ENCODE assay signal across 9 cellular contexts in the genomic region with DNA sequence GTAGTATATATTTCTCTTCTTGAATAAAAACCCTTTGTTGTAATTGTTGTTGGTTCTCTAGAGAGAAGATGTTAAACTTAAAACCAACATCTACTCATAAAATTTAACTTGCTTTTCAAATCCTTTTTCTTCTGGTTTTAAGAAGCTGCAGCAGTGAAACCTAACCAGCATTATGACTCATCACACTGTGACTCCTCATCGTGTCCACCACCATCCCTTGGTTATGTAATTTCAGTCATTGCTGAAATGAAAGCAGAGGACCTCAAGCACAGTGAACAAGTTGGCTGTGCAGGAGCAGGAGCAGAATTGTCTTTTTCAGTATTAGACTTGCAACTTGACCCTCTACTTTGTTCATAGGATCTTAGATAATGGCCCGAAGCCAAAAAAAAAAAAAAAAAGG.
DNase-seq lines count a peak whose midpoint lies in the region; ATAC-seq, FAIRE-seq and TF ChIP-seq lines count a peak whose summit lies in the region.
"Had no signal": no experiment of that assay in that cellular context is flagged by ENCODE, and none has a peak within 500 bp of the region (broad histone marks: within the 10 kb centered on the region; RNA-seq: fewer than 3 reads in every experiment).

No MANE protein-coding gene starts in this region.

- in situ Hi-C loops in SK-MEL-5 (cut with HindIII; ENCODE audit: low pct_unique_long_range_greater_than_20kb, low sequenced_read_pairs), result no loop called here

- no peak overlapping the region for H3K27ac ChIP-seq in A549

- no peak for ATAC-seq in A549
- peak; percentile 98 for ATAC-seq in GM19023 (IDR thresholded peaks at IDR 0.05; ENCODE audit: unreplicated experiment)
- peak; percentile 98 for ATAC-seq in HG03045 (IDR thresholded peaks at IDR 0.05; ENCODE audit: unreplicated experiment)

- WGBS in A549 (ENCODE audit: missing lambda C conversion rate), result 14% methylated on average over 2 of the region's 2 CpGs

- no peaks in the 10 kb centered on the region for H3K4me1 Mint-ChIP-seq in activated T-helper 2 cell treated with anti-CD3 and anti-CD28 coated beads, Interferon-gamma antibody, Interleukin-2, Interleukin-4, amounts not matched to agents 10 μg/mL and 5 μg/mL and 100 μg/mL, durations not matched to agents 14 hours and 24 hours and 36 hours (ENCODE audit: low read depth)
- H3K4me1 Mint-ChIP-seq in mesothelial cell of epicardium, result no peaks in the 10 kb centered on the region

- peaks cover 1% of the 10 kb centered on the region for H3K27me3 Mint-ChIP-seq in activated T-helper 2 cell treated with anti-CD3 and anti-CD28 coated beads, Interferon-gamma antibody, Interleukin-2, Interleukin-4, amounts not matched to agents 10 μg/mL and 5 μg/mL and 100 μg/mL, durations not matched to agents 14 hours and 24 hours and 36 hours (ENCODE audit: low read depth)
- no peaks in the 10 kb centered on the region for H3K27me3 Mint-ChIP-seq in mesothelial cell of epicardium (ENCODE audit: low read depth)

- H3K36me3 Mint-ChIP-seq in activated T-helper 2 cell treated with anti-CD3 and anti-CD28 coated beads, Interferon-gamma antibody, Interleukin-2, Interleukin-4, amounts not matched to agents 10 μg/mL and 5 μg/mL and 100 μg/mL, durations not matched to agents 14 hours and 24 hours and 36 hours (ENCODE audit: low read depth), result no peaks in the 10 kb centered on the region
- H3K36me3 Mint-ChIP-seq in mesothelial cell of epicardium, result no peaks in the 10 kb centered on the region

- H3K4me3 ChIP-seq in A549, result no peak overlapping the region

- POLR2A ChIA-PET in A549 (lab: Yijun Ruan, JAX), result no interaction called here

- CTCF ChIA-PET in A549 (lab: Yijun Ruan, JAX), result interaction anchor here (2.0 kb wide), 1 partner anchor 12 kb away, joined by 14 read pairs; no protein-coding TSS in a partner anchor

- TF ChIP-seq CTCF in A549 (IDR thresholded peaks at IDR 0.05) (no peak), mesothelial cell of epicardium (IDR thresholded peaks at IDR 0.05; ENCODE audit: unreplicated experiment) (no peak)

- no peak overlapping the region for H3K27ac Mint-ChIP-seq in activated T-helper 2 cell treated with anti-CD3 and anti-CD28 coated beads, Interferon-gamma antibody, Interleukin-2, Interleukin-4, amounts not matched to agents 10 μg/mL and 5 μg/mL and 100 μg/mL, durations not matched to agents 14 hours and 24 hours and 36 hours
- H3K27ac Mint-ChIP-seq in mesothelial cell of epicardium, result no peak overlapping the region

- no peaks in the 10 kb centered on the region for H3K4me1 ChIP-seq in A549

- no peak for TF ChIP-seq POLR2A in A549 (IDR thresholded peaks at IDR 0.05; ENCODE audit: low read length)

- TF ChIP-seq EP300 in A549 (IDR thresholded peaks at IDR 0.05), result no peak

- no peaks in the 10 kb centered on the region for H3K9me3 ChIP-seq in A549

- peak in 1 of 2 experiments; percentile 2 for DNase-seq in A549 (ENCODE audit: low read depth in 1 of 2, low spot score in 1 of 2)
- peak; percentile 47 for DNase-seq in SK-MEL-5 (ENCODE audit: low read depth, low spot score)
- peak; percentile 67 for DNase-seq in non-pigmented ciliary epithelial cell (ENCODE audit: low read depth)
- no peak for DNase-seq in activated T-helper 2 cell treated with anti-CD3 and anti-CD28 coated beads, Interferon-gamma antibody, Interleukin-2, Interleukin-4, amounts not matched to agents 10 μg/mL and 5 μg/mL and 100 μg/mL, durations not matched to agents 14 hours and 24 hours and 36 hours (ENCODE audit: low spot score)
- no peak for DNase-seq in OCI-M2 (lab: John Stamatoyannopoulos, UW; ENCODE audit: unreplicated experiment)
- DNase-seq in mesothelial cell of epicardium (ENCODE audit: low spot score in 2 of 2, unreplicated experiment in 2 of 2), result no peak
- DNase-seq: DND-41 had no signal

- no peaks in the 10 kb centered on the region for H3K9me3 Mint-ChIP-seq in activated T-helper 2 cell treated with anti-CD3 and anti-CD28 coated beads, Interferon-gamma antibody, Interleukin-2, Interleukin-4, amounts not matched to agents 10 μg/mL and 5 μg/mL and 100 μg/mL, durations not matched to agents 14 hours and 24 hours and 36 hours
- no peaks in the 10 kb centered on the region for H3K9me3 Mint-ChIP-seq in mesothelial cell of epicardium

- TF ChIP-seq RAD21 in A549 (conservative IDR thresholded peaks at IDR 0.05 in 1 of 2, IDR thresholded peaks at IDR 0.05 in 1 of 2), result no peak

- no peak overlapping the region for H3K4me3 Mint-ChIP-seq in activated T-helper 2 cell treated with anti-CD3 and anti-CD28 coated beads, Interferon-gamma antibody, Interleukin-2, Interleukin-4, amounts not matched to agents 10 μg/mL and 5 μg/mL and 100 μg/mL, durations not matched to agents 14 hours and 24 hours and 36 hours (ENCODE audit: low read depth)
- no peak overlapping the region for H3K4me3 Mint-ChIP-seq in mesothelial cell of epicardium

- no peak for FAIRE-seq in A549 (lab: Jason Lieb, UNC)

- no peak overlapping the region for H3K4me2 ChIP-seq in A549

- intact Hi-C loops in activated T-helper 2 cell treated with anti-CD3 and anti-CD28 coated beads, Interferon-gamma antibody, Interleukin-2, Interleukin-4, amounts not matched to agents 10 μg/mL and 5 μg/mL and 100 μg/mL, durations not matched to agents 14 hours and 24 hours and 36 hours (cut with micrococcal nuclease), result no loop called here

TF ChIP-seq in A549, 52 proteins besides CTCF, POLR2A, EP300 and RAD21:
- no peak for TF ChIP-seq FOSL2 (IDR thresholded peaks at IDR 0.05)
- TF ChIP-seq FOSL2 (CRISPR knock-in tag; IDR thresholded peaks at IDR 0.05), result peak; percentile 43
- no peak for TF ChIP-seq CBX2 (IDR thresholded peaks at IDR 0.05; ENCODE audit: borderline replicate concordance, low read depth)

Comparison
In these comparisons a context has a peak if more than half of its experiments do, and no peak if none do; other contexts are left out.
1. ATAC-seq: peak in GM19023 (single experiment) and HG03045 (single experiment); none in A549 (0 of 2).
2. DNase-seq: peak in SK-MEL-5 (single experiment) and non-pigmented ciliary epithelial cell (single experiment); none in activated T-helper 2 cell treated with anti-CD3 and anti-CD28 coated beads, Interferon-gamma antibody, Interleukin-2, Interleukin-4, amounts not matched to agents 10 μg/mL and 5 μg/mL and 100 μg/mL, durations not matched to agents 14 hours and 24 hours and 36 hours (single experiment), OCI-M2 (single experiment) and mesothelial cell of epicardium (0 of 2).